12 cellular contexts compared by ENCODE assay signal in genomic region chrX:12349201-12349600, GRCh38.
"Had no signal": no experiment of that assay in that cellular context is flagged by ENCODE, and none has a peak within 500 bp of the region (broad histone marks: within the 10 kb centered on the region; RNA-seq: fewer than 3 reads in every experiment).

No MANE protein-coding gene starts in this region.

- H3K4me1 Mint-ChIP-seq: naive thymus-derived CD8-positive, alpha-beta T cell had no signal

- H3K9me3 ChIP-seq: left lung had no signal

- H3K36me3 ChIP-seq: left lung had no signal

- DNase-seq: activated CD4-positive, alpha-beta T cell treated with anti-CD3 and anti-CD28 coated beads for 4 hours; activated CD8-positive, alpha-beta T cell treated with anti-CD3 and anti-CD28 coated beads for 36 hours; activated effector memory CD4-positive, alpha-beta T cell treated with Interleukin-2 at 50 U/mL for 16 hours; activated naive CD4-positive, alpha-beta T cell treated with anti-CD3 and anti-CD28 coated beads, Interleukin-2, amount 50 U/mL, for 16 hours; activated T-cell treated with anti-CD3 and anti-CD28 coated beads, Interleukin-2, amount 50 U/mL, for 4 hours; dorsolateral prefrontal cortex; kidney; left lung; mammary epithelial cell; naive thymus-derived CD8-positive, alpha-beta T cell; T-helper 9 cell had no signal

- H3K4me3 ChIP-seq: dorsolateral prefrontal cortex, left lung had no signal

- H3K27me3 ChIP-seq: left lung had no signal

- H3K27ac ChIP-seq: dorsolateral prefrontal cortex, left lung had no signal

- H3K4me3 Mint-ChIP-seq: activated CD8-positive, alpha-beta T cell treated with anti-CD3 and anti-CD28 coated beads for 36 hours; activated T-cell treated with anti-CD3 and anti-CD28 coated beads, Interleukin-2, amount 50 U/mL, for 4 hours; naive thymus-derived CD8-positive, alpha-beta T cell; stimulated activated memory B cell treated with anti-CD40 and anti-IgM and Interleukin-4, amounts not matched to agents 10 μg/mL and 1 μg/mL and 100 μg/mL, for 72 hours had no signal

- H3K9me3 Mint-ChIP-seq: activated CD8-positive, alpha-beta T cell treated with anti-CD3 and anti-CD28 coated beads for 36 hours; activated T-cell treated with anti-CD3 and anti-CD28 coated beads, Interleukin-2, amount 50 U/mL, for 4 hours; stimulated activated memory B cell treated with anti-CD40 and anti-IgM and Interleukin-4, amounts not matched to agents 10 μg/mL and 1 μg/mL and 100 μg/mL, for 72 hours had no signal

- H3K36me3 Mint-ChIP-seq: naive thymus-derived CD8-positive, alpha-beta T cell; stimulated activated memory B cell treated with anti-CD40 and anti-IgM and Interleukin-4, amounts not matched to agents 10 μg/mL and 1 μg/mL and 100 μg/mL, for 72 hours had no signal

- H3K27ac Mint-ChIP-seq: activated CD8-positive, alpha-beta T cell treated with anti-CD3 and anti-CD28 coated beads for 36 hours; naive thymus-derived CD8-positive, alpha-beta T cell; stimulated activated memory B cell treated with anti-CD40 and anti-IgM and Interleukin-4, amounts not matched to agents 10 μg/mL and 1 μg/mL and 100 μg/mL, for 72 hours had no signal

- H3K4me1 ChIP-seq: left lung had no signal
